Comparison of ENCODE assay signal across 20 cellular contexts in genomic region chr1:178733972-178734371, GRCh38. TPM values are rescaled to one million over a fixed set of nuclear protein-coding genes. Genes with fewer than 3 reads are reported as not detected.
DNase-seq lines count a peak whose midpoint lies in the region; ATAC-seq and TF ChIP-seq lines count a peak whose summit lies in the region.
"Had no signal": no experiment of that assay in that cellular context is flagged by ENCODE, and none has a peak within 500 bp of the region (broad histone marks: within the 10 kb centered on the region; RNA-seq: fewer than 3 reads in every experiment).

No MANE protein-coding gene starts in this region.

- 94% methylated on average over 5 of the region's 5 CpGs for WGBS in esophagus muscularis mucosa

- H3K4me1 Mint-ChIP-seq in activated CD8-positive, alpha-beta T cell treated with anti-CD3 and anti-CD28 coated beads for 36 hours (ENCODE audit: low read depth) = peaks cover 2% of the 10 kb centered on the region
- no peaks in the 10 kb centered on the region for H3K4me1 Mint-ChIP-seq in activated CD8-positive, alpha-beta T cell treated with anti-CD3 and anti-CD28 coated beads, Interleukin-2, amount 10 ng/mL, durations not matched to agents 7 days and 5 days (ENCODE audit: low read depth)
- peaks cover 65% of the 10 kb centered on the region for H3K4me1 Mint-ChIP-seq in stimulated activated memory B cell treated with anti-CD40 and anti-IgM and Interleukin-4, amounts not matched to agents 10 μg/mL and 1 μg/mL and 100 μg/mL, for 72 hours

- no peak for TF ChIP-seq EP300 in esophagus muscularis mucosa (IDR thresholded peaks at IDR 0.05)

- peak; percentile 8 for DNase-seq in activated CD8-positive, alpha-beta T cell treated with anti-CD3 and anti-CD28 coated beads for 36 hours
- DNase-seq in activated CD8-positive, alpha-beta T cell treated with anti-CD3 and anti-CD28 coated beads, Interleukin-2, amount 10 ng/mL, durations not matched to agents 7 days and 5 days = no peak
- DNase-seq in esophagus muscularis mucosa (ENCODE audit: extremely low spot score) (no peak), head of caudate nucleus (no peak), CD1c-positive myeloid dendritic cell (ENCODE audit: extremely low spot score) (no peak)
- DNase-seq: activated CD4-positive, alpha-beta T cell treated with anti-CD3 and anti-CD28 coated beads, Interleukin-2, amount 50 U/mL, for 48 hours; anterior cingulate cortex; effector CD4-positive, alpha-beta T cell; GOT3; heart left ventricle; NCI-H1092 treated with DMSO at 0.1 percent for 48 hours; NCI-H446; occipital lobe; stimulated activated CD4-positive, alpha-beta T cell treated with anti-CD3 and anti-CD28 coated beads, Interleukin-12 subunit alpha, Interleukin-12 subunit beta, amount 100 ng/mL, for 4 hours had no signal

- H3K4me1 ChIP-seq in OCI-LY1 (ENCODE audit: insufficient read depth, low read length, severe bottlenecking) = peaks cover 14% of the 10 kb centered on the region
- no peaks in the 10 kb centered on the region for H3K4me1 ChIP-seq in esophagus muscularis mucosa
- H3K4me1 ChIP-seq: heart left ventricle, tibial nerve had no signal

- peak; percentile 52 for TF ChIP-seq CTCF in activated CD8-positive, alpha-beta T cell treated with anti-CD3 and anti-CD28 coated beads for 36 hours (IDR thresholded peaks at IDR 0.05)
- TF ChIP-seq CTCF in OCI-LY1 (IDR thresholded peaks at IDR 0.05; ENCODE audit: low read length) (peak; percentile 21; the same call in 1 of the 2 replicates), esophagus muscularis mucosa (IDR thresholded peaks at IDR 0.05) (peak in 2 of 3 experiments; percentile 7 to 31)

- H3K36me3 Mint-ChIP-seq in activated CD8-positive, alpha-beta T cell treated with anti-CD3 and anti-CD28 coated beads for 36 hours (ENCODE audit: low read depth) = peaks cover 7% of the 10 kb centered on the region
- H3K36me3 Mint-ChIP-seq in activated CD8-positive, alpha-beta T cell treated with anti-CD3 and anti-CD28 coated beads, Interleukin-2, amount 10 ng/mL, durations not matched to agents 7 days and 5 days (ENCODE audit: low read depth) = no peaks in the 10 kb centered on the region
- H3K36me3 Mint-ChIP-seq in stimulated activated memory B cell treated with anti-CD40 and anti-IgM and Interleukin-4, amounts not matched to agents 10 μg/mL and 1 μg/mL and 100 μg/mL, for 72 hours = peaks cover 77% of the 10 kb centered on the region

- no peak for ATAC-seq in activated CD8-positive, alpha-beta T cell treated with anti-CD3 and anti-CD28 coated beads for 36 hours
- no peak for ATAC-seq in activated CD8-positive, alpha-beta T cell treated with anti-CD3 and anti-CD28 coated beads, Interleukin-2, amount 10 ng/mL, durations not matched to agents 7 days and 5 days
- ATAC-seq in stimulated activated memory B cell treated with anti-CD40 and anti-IgM and Interleukin-4, amounts not matched to agents 10 μg/mL and 1 μg/mL and 100 μg/mL, for 72 hours = no peak
- no peak for ATAC-seq in GM18498 (IDR thresholded peaks at IDR 0.05; ENCODE audit: unreplicated experiment)
- ATAC-seq: heart left ventricle had no signal

- H2AFZ ChIP-seq in OCI-LY1 (ENCODE audit: low read length) = no peak overlapping the region

- H3K4me3 ChIP-seq in OCI-LY1 (ENCODE audit: low read depth, low read length, poor library complexity, severe bottlenecking) (no peak overlapping the region), esophagus muscularis mucosa (no peak overlapping the region)
- H3K4me3 ChIP-seq: heart left ventricle, tibial nerve had no signal

- CTCF ChIA-PET in activated CD8-positive, alpha-beta T cell treated with anti-CD3 and anti-CD28 coated beads for 36 hours (lab: Charles Lee) = interaction anchor here (1.2 kb wide), 1 partner anchor 22 kb away, joined by 3 read pairs; no protein-coding TSS in a partner anchor
- CTCF ChIA-PET in activated CD8-positive, alpha-beta T cell treated with anti-CD3 and anti-CD28 coated beads, Interleukin-2, amount 10 ng/mL, durations not matched to agents 7 days and 5 days (lab: Charles Lee) = interaction anchor here (0.9 kb wide), 1 partner anchor 269 kb away, joined by 3 read pairs; no protein-coding TSS in a partner anchor

- intact Hi-C loops in activated CD8-positive, alpha-beta T cell treated with anti-CD3 and anti-CD28 coated beads for 36 hours (cut with micrococcal nuclease) = no loop called here
- intact Hi-C loops in esophagus muscularis mucosa (cut with DNase I) = no loop called here
- intact Hi-C loops in head of caudate nucleus (cut with DNase I) = no loop called here

- peaks cover 99% of the 10 kb centered on the region for H3K79me2 ChIP-seq in OCI-LY1 (ENCODE audit: insufficient read depth, low read length)

- no peaks in the 10 kb centered on the region for H3K9me2 ChIP-seq in OCI-LY1 (ENCODE audit: low read depth, low read length)

- H3K27me3 ChIP-seq in OCI-LY1 (ENCODE audit: insufficient read depth, low read length) = no peaks in the 10 kb centered on the region
- no peaks in the 10 kb centered on the region for H3K27me3 ChIP-seq in esophagus muscularis mucosa
- H3K27me3 ChIP-seq: heart left ventricle, tibial nerve had no signal

- no peak overlapping the region for H3K4me3 Mint-ChIP-seq in activated CD8-positive, alpha-beta T cell treated with anti-CD3 and anti-CD28 coated beads for 36 hours
- H3K4me3 Mint-ChIP-seq in activated CD8-positive, alpha-beta T cell treated with anti-CD3 and anti-CD28 coated beads, Interleukin-2, amount 10 ng/mL, durations not matched to agents 7 days and 5 days = no peak overlapping the region
- no peak overlapping the region for H3K4me3 Mint-ChIP-seq in stimulated activated memory B cell treated with anti-CD40 and anti-IgM and Interleukin-4, amounts not matched to agents 10 μg/mL and 1 μg/mL and 100 μg/mL, for 72 hours
- H3K4me3 Mint-ChIP-seq: T-helper 1 cell treated with Interleukin-12 subunit alpha and Interleukin-12 subunit beta and Interleukin-4 antibody, amounts not matched to agents 30 μg/mL and 1 μg/mL, for 36 hours had no signal

- H3K27ac ChIP-seq in OCI-LY1 (ENCODE audit: low read depth, low read length, poor library complexity, severe bottlenecking) (no peak overlapping the region), esophagus muscularis mucosa (replicated peaks in 1 of 4) (no peak overlapping the region)
- H3K27ac ChIP-seq: heart left ventricle, tibial nerve had no signal

- H3K4me2 ChIP-seq in OCI-LY1 (ENCODE audit: low read length) = no peak overlapping the region

- no peak overlapping the region for H3K27ac Mint-ChIP-seq in activated CD8-positive, alpha-beta T cell treated with anti-CD3 and anti-CD28 coated beads for 36 hours
- H3K27ac Mint-ChIP-seq in activated CD8-positive, alpha-beta T cell treated with anti-CD3 and anti-CD28 coated beads, Interleukin-2, amount 10 ng/mL, durations not matched to agents 7 days and 5 days = no peak overlapping the region
- peak overlapping the region; percentile 65 for H3K27ac Mint-ChIP-seq in stimulated activated memory B cell treated with anti-CD40 and anti-IgM and Interleukin-4, amounts not matched to agents 10 μg/mL and 1 μg/mL and 100 μg/mL, for 72 hours
- H3K27ac Mint-ChIP-seq: activated T-helper 2 cell treated with anti-CD3 and anti-CD28 coated beads, Interferon-gamma antibody, Interleukin-2, Interleukin-4, amounts not matched to agents 10 μg/mL and 5 μg/mL and 100 μg/mL, durations not matched to agents 14 hours and 24 hours and 36 hours; T-helper 1 cell treated with Interleukin-12 subunit alpha and Interleukin-12 subunit beta and Interleukin-4 antibody, amounts not matched to agents 30 μg/mL and 1 μg/mL, for 36 hours had no signal

- peaks cover 2% of the 10 kb centered on the region for H3K9me3 Mint-ChIP-seq in activated CD8-positive, alpha-beta T cell treated with anti-CD3 and anti-CD28 coated beads for 36 hours
- no peaks in the 10 kb centered on the region for H3K9me3 Mint-ChIP-seq in activated CD8-positive, alpha-beta T cell treated with anti-CD3 and anti-CD28 coated beads, Interleukin-2, amount 10 ng/mL, durations not matched to agents 7 days and 5 days (ENCODE audit: insufficient read depth)
- H3K9me3 Mint-ChIP-seq in stimulated activated memory B cell treated with anti-CD40 and anti-IgM and Interleukin-4, amounts not matched to agents 10 μg/mL and 1 μg/mL and 100 μg/mL, for 72 hours = peaks cover 12% of the 10 kb centered on the region
- H3K9me3 Mint-ChIP-seq: activated T-helper 2 cell treated with anti-CD3 and anti-CD28 coated beads, Interferon-gamma antibody, Interleukin-2, Interleukin-4, amounts not matched to agents 10 μg/mL and 5 μg/mL and 100 μg/mL, durations not matched to agents 14 hours and 24 hours and 36 hours; T-helper 1 cell treated with Interleukin-12 subunit alpha and Interleukin-12 subunit beta and Interleukin-4 antibody, amounts not matched to agents 30 μg/mL and 1 μg/mL, for 36 hours had no signal

- POLR2A ChIA-PET in activated CD8-positive, alpha-beta T cell treated with anti-CD3 and anti-CD28 coated beads for 36 hours (lab: Charles Lee) = no interaction called here
- POLR2A ChIA-PET in activated CD8-positive, alpha-beta T cell treated with anti-CD3 and anti-CD28 coated beads, Interleukin-2, amount 10 ng/mL, durations not matched to agents 7 days and 5 days (lab: Charles Lee) = interaction anchor here (1.2 kb wide), 1 partner anchor 9 kb away, joined by 4 read pairs; the partner anchor contains the start of gene RALGPS2

- H4K20me1 ChIP-seq in OCI-LY1 (ENCODE audit: insufficient read depth, low read length) = peaks cover 1% of the 10 kb centered on the region; the same call in 1 of the 2 replicates

- peaks cover 13% of the 10 kb centered on the region for H3K9me3 ChIP-seq in OCI-LY1 (ENCODE audit: low read length)
- no peaks in the 10 kb centered on the region for H3K9me3 ChIP-seq in esophagus muscularis mucosa
- H3K9me3 ChIP-seq: tibial nerve had no signal

- no peak overlapping the region for H3K9ac ChIP-seq in OCI-LY1 (ENCODE audit: low read length)

- no peaks in the 10 kb centered on the region; the same call in 1 of the 2 replicates for H3F3A ChIP-seq in OCI-LY1 (ENCODE audit: insufficient read depth, low read length)

- no peaks in the 10 kb centered on the region for H3K27me3 Mint-ChIP-seq in activated CD8-positive, alpha-beta T cell treated with anti-CD3 and anti-CD28 coated beads for 36 hours
- peaks cover 1% of the 10 kb centered on the region for H3K27me3 Mint-ChIP-seq in activated CD8-positive, alpha-beta T cell treated with anti-CD3 and anti-CD28 coated beads, Interleukin-2, amount 10 ng/mL, durations not matched to agents 7 days and 5 days (ENCODE audit: low read depth)
- no peaks in the 10 kb centered on the region for H3K27me3 Mint-ChIP-seq in stimulated activated memory B cell treated with anti-CD40 and anti-IgM and Interleukin-4, amounts not matched to agents 10 μg/mL and 1 μg/mL and 100 μg/mL, for 72 hours

- peaks cover 99% of the 10 kb centered on the region for H3K36me3 ChIP-seq in OCI-LY1 (ENCODE audit: insufficient read depth, low read length)
- H3K36me3 ChIP-seq in esophagus muscularis mucosa = peaks cover 0 to 7% (median 0%) of the 10 kb centered on the region in 4 donors
- H3K36me3 ChIP-seq: tibial nerve had no signal

- no peak for TF ChIP-seq POLR2A in esophagus muscularis mucosa (IDR thresholded peaks at IDR 0.05; ENCODE audit: low read depth)

RNA-seq across cellular contexts. Expression of gene RALGPS2, which starts 8.9 kb away (rescaled TPM):
- total RNA-seq in activated CD8-positive, alpha-beta T cell treated with anti-CD3 and anti-CD28 coated beads for 36 hours = 1 to 10 TPM; 2.8 to 4.8 TPM
- 1 to 10 TPM; 4.0 to 5.1 TPM for total RNA-seq in activated CD8-positive, alpha-beta T cell treated with anti-CD3 and anti-CD28 coated beads, Interleukin-2, amount 10 ng/mL, durations not matched to agents 7 days and 5 days
- 10 to 100 TPM in 3 of 4 donors, 1 to 10 TPM in 1; 9.3 to 22.8 (median 17.3) TPM for total RNA-seq in esophagus muscularis mucosa
